Comparison of ENCODE assay signal across 1 cellular context in the genomic region with DNA sequence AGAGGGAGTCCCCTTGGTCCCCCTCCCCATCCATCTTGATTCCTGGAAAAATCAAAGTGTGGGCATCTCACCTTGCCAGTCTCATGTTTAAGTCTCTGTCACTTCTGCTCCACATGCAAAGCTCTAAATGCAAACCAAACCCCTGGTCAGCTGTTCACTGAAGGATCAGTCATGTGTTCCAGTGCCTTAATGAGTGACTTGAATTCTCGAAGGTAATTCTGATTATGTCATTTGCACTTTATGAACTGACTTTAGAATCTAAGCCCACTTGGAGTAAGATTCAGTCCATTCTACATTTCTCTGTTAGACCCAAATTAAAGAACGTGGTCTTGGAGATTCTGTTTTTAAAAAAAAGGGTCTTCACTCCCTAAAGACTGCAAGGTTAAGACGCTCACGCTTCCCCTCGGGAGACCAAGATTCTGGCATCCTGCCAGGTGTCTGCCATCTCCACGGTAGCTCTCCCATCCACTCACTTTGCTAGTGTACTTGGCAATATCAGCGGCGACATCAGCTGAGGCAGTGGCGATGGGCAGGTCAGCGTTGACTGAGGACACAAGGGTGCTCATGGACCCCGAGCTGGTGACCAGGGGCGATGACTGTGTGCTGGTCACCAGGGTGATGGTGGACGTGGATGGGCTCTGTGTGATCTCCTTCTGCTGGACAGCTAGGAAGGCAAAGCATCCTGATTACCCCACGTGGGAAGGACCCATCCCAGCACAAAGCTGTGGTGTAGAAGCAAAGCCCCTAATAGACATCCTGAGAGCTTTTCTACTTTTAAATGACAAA.
TF ChIP-seq lines count a peak whose summit lies in the region.

No MANE protein-coding gene starts in this region.

TF ChIP-seq in H1, 55 proteins besides CTCF, POLR2A, EP300 and RAD21:
- TF ChIP-seq CEBPB (IDR thresholded peaks at IDR 0.05; ENCODE audit: low read depth, low read length) (no peak), POLR2AphosphoS5 (IDR thresholded peaks at IDR 0.05; ENCODE audit: low read depth, low read length) (peak; percentile 20; the same call in 1 of the 2 replicates)
- TF ChIP-seq, protein P1, sequence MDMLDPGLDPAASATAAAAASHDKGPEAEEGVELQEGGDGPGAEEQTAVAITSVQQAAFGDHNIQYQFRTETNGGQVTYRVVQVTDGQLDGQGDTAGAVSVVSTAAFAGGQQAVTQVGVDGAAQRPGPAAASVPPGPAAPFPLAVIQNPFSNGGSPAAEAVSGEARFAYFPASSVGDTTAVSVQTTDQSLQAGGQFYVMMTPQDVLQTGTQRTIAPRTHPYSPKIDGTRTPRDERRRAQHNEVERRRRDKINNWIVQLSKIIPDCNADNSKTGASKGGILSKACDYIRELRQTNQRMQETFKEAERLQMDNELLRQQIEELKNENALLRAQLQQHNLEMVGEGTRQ (IDR thresholded peaks at IDR 0.05; ENCODE audit: low read length) = no peak
